In genomic region chr5:36696059-36696673, GRCh38 we compare ENCODE assay signal across 10 cellular contexts.
DNase-seq lines count a peak whose midpoint lies in the region; ATAC-seq and TF ChIP-seq lines count a peak whose summit lies in the region.
"Had no signal": no experiment of that assay in that cellular context is flagged by ENCODE, and none has a peak within 500 bp of the region (broad histone marks: within the 10 kb centered on the region; RNA-seq: fewer than 3 reads in every experiment).

No MANE protein-coding gene starts in this region.

- ATAC-seq in GM18498 (IDR thresholded peaks at IDR 0.05; ENCODE audit: unreplicated experiment) (peak; percentile 49), HG03280 (IDR thresholded peaks at IDR 0.05; ENCODE audit: unreplicated experiment) (peak; percentile 53), heart left ventricle (peak in 2 of 4 donors; percentile 27 to 35)

- DNase-seq in AML-193 (lab: John Stamatoyannopoulos, UW) (peak; percentile 23 to 57), NOMO-1 (lab: John Stamatoyannopoulos, UW; ENCODE audit: unreplicated experiment in 2 of 2) (peak; percentile 25 to 56), heart left ventricle (peak in 3 of 5 donors; percentile 34 to 63 (median 61)), retina (peak; percentile 64)
- peak; percentile 54 for DNase-seq in activated naive CD4-positive, alpha-beta T cell treated with anti-CD3 and anti-CD28 coated beads, Interleukin-2, amount 10 ng/mL, durations not matched to agents 7 days and 5 days
- DNase-seq in central memory CD4-positive, alpha-beta T cell = no peak

- no peaks in the 10 kb centered on the region for H3K9me3 ChIP-seq in heart left ventricle

- CTCF ChIA-PET in activated naive CD4-positive, alpha-beta T cell treated with anti-CD3 and anti-CD28 coated beads, Interleukin-2, amount 10 ng/mL, durations not matched to agents 7 days and 5 days (lab: Charles Lee) = interaction anchor here (0.7 to 2.1 kb wide), 14 partner anchors 9 to 617 kb away, joined by 3 to 8 read pairs (median 3); partner anchors contain the start of gene NADK2

- WGBS in heart left ventricle, 4 donors = 30 to 41% (median 37%) methylated on average over 7 of the region's 7 CpGs

- no peaks in the 10 kb centered on the region for H3K36me3 ChIP-seq in heart left ventricle

- no peaks in the 10 kb centered on the region for H3K27me3 ChIP-seq in heart left ventricle

- H3K9me3 Mint-ChIP-seq in activated naive CD4-positive, alpha-beta T cell treated with anti-CD3 and anti-CD28 coated beads, Interleukin-2, amount 10 ng/mL, durations not matched to agents 7 days and 5 days = no peaks in the 10 kb centered on the region
- H3K9me3 Mint-ChIP-seq: IgD-negative memory B cell had no signal

- peaks cover 40% of the 10 kb centered on the region for H3K27me3 Mint-ChIP-seq in activated naive CD4-positive, alpha-beta T cell treated with anti-CD3 and anti-CD28 coated beads, Interleukin-2, amount 10 ng/mL, durations not matched to agents 7 days and 5 days

- H3K4me1 ChIP-seq in heart left ventricle = peaks cover 0 to 33% (median 18%) of the 10 kb centered on the region in 12 donors

- H3K4me3 ChIP-seq in heart left ventricle = no peak overlapping the region
- H3K4me3 ChIP-seq: skin epidermis had no signal

- H3K36me3 Mint-ChIP-seq in activated naive CD4-positive, alpha-beta T cell treated with anti-CD3 and anti-CD28 coated beads, Interleukin-2, amount 10 ng/mL, durations not matched to agents 7 days and 5 days = no peaks in the 10 kb centered on the region

- H3K27ac ChIP-seq in heart left ventricle = no peak overlapping the region
- H3K27ac ChIP-seq: skin epidermis had no signal

- peak; percentile 33 to 71 (median 52) for TF ChIP-seq CTCF in heart left ventricle (IDR thresholded peaks at IDR 0.05)

- intact Hi-C loops in heart left ventricle (cut with DNase I) = loop anchor here in 6 of 10 donors (2.0 to 10.0 kb wide), 6 partner anchors 191 to 521 kb away; partner anchors contain the start of gene RANBP3L (in 1 of the 6)

- TF ChIP-seq POLR2A in heart left ventricle (IDR thresholded peaks at IDR 0.05) = no peak

- H3K4me1 Mint-ChIP-seq in activated naive CD4-positive, alpha-beta T cell treated with anti-CD3 and anti-CD28 coated beads, Interleukin-2, amount 10 ng/mL, durations not matched to agents 7 days and 5 days = no peaks in the 10 kb centered on the region

- H3K4me3 Mint-ChIP-seq in activated naive CD4-positive, alpha-beta T cell treated with anti-CD3 and anti-CD28 coated beads, Interleukin-2, amount 10 ng/mL, durations not matched to agents 7 days and 5 days = no peak overlapping the region

- no peak overlapping the region for H3K27ac Mint-ChIP-seq in activated naive CD4-positive, alpha-beta T cell treated with anti-CD3 and anti-CD28 coated beads, Interleukin-2, amount 10 ng/mL, durations not matched to agents 7 days and 5 days
- H3K27ac Mint-ChIP-seq: IgD-negative memory B cell had no signal
